2 cellular contexts compared by ENCODE assay signal in genomic region chr9:114741521-114741920, GRCh38. TPM values are rescaled to one million over a fixed set of nuclear protein-coding genes. Genes with fewer than 3 reads are reported as not detected.
"Had no signal": no experiment of that assay in that cellular context is flagged by ENCODE, and none has a peak within 500 bp of the region (broad histone marks: within the 10 kb centered on the region; RNA-seq: fewer than 3 reads in every experiment).

No MANE protein-coding gene starts in this region.

RNA-seq across cellular contexts. Expression of gene TEX48, which starts 59.5 kb away (rescaled TPM):
- total RNA-seq: cardiac septum had no signal
- polyA plus RNA-seq: adipose tissue had no signal
